ENCODE assay signal across 8 cellular contexts in genomic region chr20:47356220-47356525, GRCh38. TPM values are rescaled to one million over a fixed set of nuclear protein-coding genes. Genes with fewer than 3 reads are reported as not detected.
A peak's percentile ranks its signal among the peaks of the same experiment; 100 is the strongest.
DNase-seq lines count a peak whose midpoint lies in the region; ATAC-seq, FAIRE-seq and TF ChIP-seq lines count a peak whose summit lies in the region.

No MANE protein-coding gene starts in this region.

- intact Hi-C loops in transverse colon (cut with DNase I; ENCODE audit: low total_unique reads) = loop anchor here (5.0 kb wide), 1 partner anchor 39 kb away; no protein-coding TSS in a partner anchor

- DNase-seq in activated naive CD4-positive, alpha-beta T cell treated with Interleukin-2 at 50 U/mL for 16 hours = no peak
- DNase-seq in astrocyte (ENCODE audit: low read depth) (no peak), memory B cell (ENCODE audit: low spot score in 2 of 2) (no peak), transverse colon (no peak), T1000 (lab: John Stamatoyannopoulos, UW) (no peak)
- DNase-seq in activated CD4-positive, alpha-beta T cell treated with anti-CD3 and anti-CD28 coated beads, Interleukin-2, amount 50 U/mL, for 1 hour = no peak

- H3K27ac ChIP-seq in astrocyte (ENCODE audit: low read depth, low read length) (peak overlapping the region; percentile 95), transverse colon (peak overlapping the region; percentile 99 to 100 (median 100))

- H3K27me3 Mint-ChIP-seq in activated naive CD4-positive, alpha-beta T cell treated with anti-CD3 and anti-CD28 coated beads, Interleukin-2, amount 50 U/mL, for 24 hours = no peaks in the 10 kb centered on the region
- H3K27me3 Mint-ChIP-seq in astrocyte (ENCODE audit: low read depth, unreplicated experiment) (no peaks in the 10 kb centered on the region), memory B cell (no peaks in the 10 kb centered on the region)

- H3K27ac Mint-ChIP-seq in activated naive CD4-positive, alpha-beta T cell treated with anti-CD3 and anti-CD28 coated beads, Interleukin-2, amount 50 U/mL, for 24 hours = peak overlapping the region; percentile 99
- H3K27ac Mint-ChIP-seq in astrocyte (ENCODE audit: unreplicated experiment) = peak overlapping the region; percentile 99
- no peak overlapping the region for H3K27ac Mint-ChIP-seq in memory B cell

- TF ChIP-seq EP300 in transverse colon (IDR thresholded peaks at IDR 0.05; ENCODE audit: low read depth) = no peak

- peak overlapping the region; percentile 86 for H3K9ac ChIP-seq in astrocyte (ENCODE audit: low read length)

- H3K9me3 Mint-ChIP-seq in activated naive CD4-positive, alpha-beta T cell treated with anti-CD3 and anti-CD28 coated beads, Interleukin-2, amount 50 U/mL, for 24 hours = no peaks in the 10 kb centered on the region
- H3K9me3 Mint-ChIP-seq in astrocyte (ENCODE audit: unreplicated experiment) (no peaks in the 10 kb centered on the region), memory B cell (no peaks in the 10 kb centered on the region)

- H3K79me2 ChIP-seq in astrocyte (ENCODE audit: insufficient read depth, low read length) = peaks cover 53% of the 10 kb centered on the region

- H3K36me3 ChIP-seq in astrocyte (ENCODE audit: insufficient read depth, low read length) (no peaks in the 10 kb centered on the region), transverse colon (no peaks in the 10 kb centered on the region)

- TF ChIP-seq CTCF in astrocyte (IDR thresholded peaks at IDR 0.05; ENCODE audit: insufficient read depth, low read depth, low read length) = no peak
- no peak for TF ChIP-seq CTCF in transverse colon (IDR thresholded peaks at IDR 0.05)

- H3K4me1 ChIP-seq in astrocyte (ENCODE audit: insufficient read depth, low read length) (peaks cover 97% of the 10 kb centered on the region), transverse colon (peaks cover 92 to 100% (median 98%) of the 10 kb centered on the region in 4 donors)

- H3K4me1 Mint-ChIP-seq in activated naive CD4-positive, alpha-beta T cell treated with anti-CD3 and anti-CD28 coated beads, Interleukin-2, amount 50 U/mL, for 24 hours = peaks cover 41% of the 10 kb centered on the region
- H3K4me1 Mint-ChIP-seq in astrocyte (ENCODE audit: low read depth, unreplicated experiment) (peaks cover 85% of the 10 kb centered on the region), memory B cell (peaks cover 72% of the 10 kb centered on the region)

- H3K9me3 ChIP-seq in astrocyte (ENCODE audit: insufficient read depth, low read depth, low read length) (no peaks in the 10 kb centered on the region), transverse colon (no peaks in the 10 kb centered on the region)

- H3K4me2 ChIP-seq in astrocyte (ENCODE audit: low read length) = peak overlapping the region; percentile 80

- TF ChIP-seq POLR2A in transverse colon (IDR thresholded peaks at IDR 0.05) = no peak

- H2AFZ ChIP-seq in astrocyte (ENCODE audit: low read depth, low read length) = peak overlapping the region; percentile 2

- no peak overlapping the region for H3K4me3 ChIP-seq in astrocyte (ENCODE audit: insufficient read depth, low read depth, low read length)
- peak overlapping the region in 2 of 4 donors; percentile 13 to 43 for H3K4me3 ChIP-seq in transverse colon

- H4K20me1 ChIP-seq in astrocyte (ENCODE audit: insufficient read depth, low read length) = no peaks in the 10 kb centered on the region

- FAIRE-seq in astrocyte (lab: Jason Lieb, UNC) = no peak

- peak overlapping the region; percentile 91 for H3K4me3 Mint-ChIP-seq in activated naive CD4-positive, alpha-beta T cell treated with anti-CD3 and anti-CD28 coated beads, Interleukin-2, amount 50 U/mL, for 24 hours
- no peak overlapping the region for H3K4me3 Mint-ChIP-seq in astrocyte (ENCODE audit: unreplicated experiment)
- peak overlapping the region; percentile 85 for H3K4me3 Mint-ChIP-seq in memory B cell

- in situ Hi-C loops in transverse colon (cut with MboI; ENCODE audit: low pct_ligation_motif_present in 1 of 4, low pct_unique_long_range_greater_than_20kb in 1 of 4, low sequenced_read_pairs in 3 of 4) = no loop called here

- ATAC-seq in memory B cell (ENCODE audit: low read depth) = no peak
- no peak for ATAC-seq in HG03108 (IDR thresholded peaks at IDR 0.05; ENCODE audit: unreplicated experiment)

- H3K36me3 Mint-ChIP-seq in activated naive CD4-positive, alpha-beta T cell treated with anti-CD3 and anti-CD28 coated beads, Interleukin-2, amount 50 U/mL, for 24 hours = peaks cover 2% of the 10 kb centered on the region
- H3K36me3 Mint-ChIP-seq in astrocyte (ENCODE audit: low read depth, unreplicated experiment) = no peaks in the 10 kb centered on the region
- H3K36me3 Mint-ChIP-seq in memory B cell = no peaks in the 10 kb centered on the region

- H3K27me3 ChIP-seq in astrocyte (ENCODE audit: insufficient read depth, low read length) (no peaks in the 10 kb centered on the region), transverse colon (no peaks in the 10 kb centered on the region)

RNA-seq across cellular contexts. Expression of gene ZMYND8, which starts 0.3 kb away (rescaled TPM):
- total RNA-seq in astrocyte (43.9 and 45.8 TPM in 2 replicates), transverse colon (10 to 100 TPM; 41.6 to 79.4 (median 60.7) TPM)
